9 cellular contexts compared by ENCODE assay signal in genomic region chr2:159797468-159798375, GRCh38. TPM values are rescaled to one million over a fixed set of nuclear protein-coding genes. Genes with fewer than 3 reads are reported as not detected.
DNase-seq lines count a peak whose midpoint lies in the region; ATAC-seq and TF ChIP-seq lines count a peak whose summit lies in the region.
"Had no signal": no experiment of that assay in that cellular context is flagged by ENCODE, and none has a peak within 500 bp of the region (broad histone marks: within the 10 kb centered on the region; RNA-seq: fewer than 3 reads in every experiment).

CD302 (minus strand) TSS chr2:159798208; CDS start chr2:159798198, 10 bp downstream.

- CTCF ChIA-PET in A673 (lab: Charles Lee), result no interaction called here

- BruUV-seq in A673 (replicated peaks; lab: Mats Ljungman, UMichigan), result no TSS peak

- H3K4me3 ChIP-seq in A673 (ENCODE audit: low read depth, low read length, poor library complexity, severe bottlenecking), result peak within 1 kb of the TSS; percentile 44
- peak within 1 kb of the TSS; percentile 58 for H3K4me3 ChIP-seq in SJCRH30
- H3K4me3 ChIP-seq in right atrium auricular region, result peak within 1 kb of the TSS; percentile 63 to 74

- peak within 1 kb of the TSS; percentile 82 for H3K4me3 Mint-ChIP-seq in progenitor cell of endocrine pancreas (ENCODE audit: low read depth)

- H3K4me1 ChIP-seq in A673 (ENCODE audit: insufficient read depth, low read length, poor library complexity, severe bottlenecking) (peaks cover 11% of the 10 kb centered on the region), SJCRH30 (no peaks in the 10 kb centered on the region; the same call in 1 of the 2 replicates), right atrium auricular region (peaks cover 0 to 27% of the 10 kb centered on the region in 2 donors)

- no peak within 1 kb of the TSS for H3K27ac ChIP-seq in A673 (ENCODE audit: low read depth, low read length, poor library complexity, severe bottlenecking)
- H3K27ac ChIP-seq in SJCRH30, result no peak within 1 kb of the TSS
- H3K27ac ChIP-seq in right atrium auricular region, result peak within 1 kb of the TSS; percentile 60 to 75

- POLR2A ChIA-PET in A673 (lab: Charles Lee; ENCODE audit: low non-redundant PET), result interaction anchor here (0.5 kb wide), 1 partner anchor 1546 kb away, joined by 7 read pairs; no protein-coding TSS in a partner anchor

- no peaks in the 10 kb centered on the region for H3K9me3 Mint-ChIP-seq in progenitor cell of endocrine pancreas (ENCODE audit: low read depth)

- DNase-seq in A673 (ENCODE audit: low spot score) (peak; percentile 38), SJCRH30 (peak in 1 of 2 experiments; percentile 12), amniotic stem cell (lab: John Stamatoyannopoulos, UW) (peak; percentile 37), right atrium auricular region (ENCODE audit: low spot score) (no peak), progenitor cell of endocrine pancreas (ENCODE audit: low spot score, unreplicated experiment) (peak; percentile 50), SW 1271 (lab: John Stamatoyannopoulos, UW) (no peak)

- H3K27me3 Mint-ChIP-seq in progenitor cell of endocrine pancreas, result peaks cover 37% of the 10 kb centered on the region

- H3K36me3 Mint-ChIP-seq in progenitor cell of endocrine pancreas (ENCODE audit: insufficient read depth), result no peaks in the 10 kb centered on the region

- no peaks in the 10 kb centered on the region for H3K36me3 ChIP-seq in A673 (ENCODE audit: insufficient read depth, low read length, poor library complexity, severe bottlenecking)
- no peaks in the 10 kb centered on the region for H3K36me3 ChIP-seq in SJCRH30
- H3K36me3 ChIP-seq in right atrium auricular region, result no peaks in the 10 kb centered on the region

- intact Hi-C loops in A673 (cut with micrococcal nuclease; ENCODE audit: unreplicated experiment), result no loop called here

- peak within 1 kb of the TSS; percentile 71 for H3K27ac Mint-ChIP-seq in progenitor cell of endocrine pancreas

- no peaks in the 10 kb centered on the region for H3K9me3 ChIP-seq in A673 (ENCODE audit: low read depth, low read length, poor library complexity, severe bottlenecking)
- H3K9me3 ChIP-seq in SJCRH30 (replicated peaks), result no peaks in the 10 kb centered on the region
- no peaks in the 10 kb centered on the region for H3K9me3 ChIP-seq in right atrium auricular region

- H3K4me1 Mint-ChIP-seq in progenitor cell of endocrine pancreas (ENCODE audit: low read depth), result peaks cover 19% of the 10 kb centered on the region

- peak; percentile 77 for ATAC-seq in GM18498 (IDR thresholded peaks at IDR 0.05; ENCODE audit: unreplicated experiment)
- ATAC-seq in HG02973 (IDR thresholded peaks at IDR 0.05; ENCODE audit: unreplicated experiment), result peak; percentile 61
- ATAC-seq: HCT116 had no signal

- H3K27me3 ChIP-seq in A673 (replicated peaks; ENCODE audit: insufficient read depth, low read depth, low read length, poor library complexity) (peaks cover 36% of the 10 kb centered on the region), SJCRH30 (no peaks in the 10 kb centered on the region), right atrium auricular region (no peaks in the 10 kb centered on the region)

- TF ChIP-seq CTCF in A673 (conservative IDR thresholded peaks at IDR 0.05; ENCODE audit: low read depth, low read length) (no peak), right atrium auricular region (IDR thresholded peaks at IDR 0.05) (no peak), progenitor cell of endocrine pancreas (IDR thresholded peaks at IDR 0.05; ENCODE audit: unreplicated experiment) (no peak)

RNA-seq across cellular contexts. Expression of gene CD302, which starts in this region (rescaled TPM):
- total RNA-seq in A673 (2021) (0.24 and 0.31 TPM in 2 replicates), right atrium auricular region (10 to 100 TPM; 27.3 to 28.7 TPM), progenitor cell of endocrine pancreas (3.6 and 3.9 TPM in 2 replicates)
- 1.5 and 1.8 TPM in 2 replicates for total RNA-seq in SJCRH30 (2014; rRNA removed; shearing (Covaris generic))

Comparison
In these comparisons a context has a peak if more than half of its experiments do, and no peak if none do; other contexts are left out.
1. Peak in DNase-seq and H3K4me3 ChIP-seq in A673; RNA of the gene not detected or under 1 TPM.
2. DNase-seq: peak in amniotic stem cell (single experiment) and progenitor cell of endocrine pancreas (single experiment); none in right atrium auricular region (single experiment) and SW 1271 (0 of 2).
3. H3K27ac ChIP-seq: peak in right atrium auricular region (2 of 2); none in A673 (single experiment) and SJCRH30 (single experiment).
4. Peak in every context shown above with its lines, with median percentiles within 50 percentile points of each other: H3K4me3 ChIP-seq.